22 cellular contexts compared by ENCODE assay signal in the genomic region with DNA sequence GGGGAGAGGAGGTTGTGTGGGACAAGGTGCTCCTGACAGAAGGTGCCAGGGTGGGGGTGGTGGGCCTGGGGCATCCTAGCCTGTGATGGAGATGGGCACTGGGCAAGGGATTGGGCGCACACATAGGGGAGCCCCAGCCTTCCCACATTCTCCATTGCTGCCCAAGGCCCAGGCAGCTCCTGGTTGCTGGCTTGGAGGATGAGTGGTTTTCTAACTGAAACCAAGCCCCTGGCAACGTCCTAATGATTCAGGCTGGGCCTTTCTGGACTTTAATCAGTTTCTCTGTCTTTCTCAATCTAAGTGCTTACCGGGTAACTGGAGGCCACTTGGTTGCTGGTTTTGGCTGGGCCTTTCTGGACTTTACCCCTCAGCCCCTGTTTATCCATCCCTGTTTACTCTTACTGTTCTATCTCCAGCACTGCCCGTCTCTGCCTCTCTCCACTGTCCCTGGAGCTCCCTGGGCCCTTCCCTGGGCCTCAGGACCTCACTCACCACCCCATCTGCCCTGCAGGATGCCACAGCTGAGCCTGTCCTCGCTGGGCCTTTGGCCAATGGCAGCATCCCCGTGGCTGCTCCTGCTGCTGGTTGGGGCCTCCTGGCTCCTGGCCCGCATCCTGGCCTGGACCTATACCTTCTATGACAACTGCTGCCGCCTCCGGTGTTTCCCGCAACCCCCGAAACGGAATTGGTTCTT. TPM values are rescaled to one million over a fixed set of nuclear protein-coding genes. Genes with fewer than 3 reads are reported as not detected.
DNase-seq lines count a peak whose midpoint lies in the region; ATAC-seq and TF ChIP-seq lines count a peak whose summit lies in the region.
"Had no signal": no experiment of that assay in that cellular context is flagged by ENCODE, and none has a peak within 500 bp of the region (broad histone marks: within the 10 kb centered on the region; RNA-seq: fewer than 3 reads in every experiment).

No MANE protein-coding gene starts in this region.

- 41 to 45% methylated on average over 12 of the region's 12 CpGs for WGBS in GM23248 (ENCODE audit: low coverage in 1 of 2, low lambda C conversion rate in 2 of 2, missing lambda C conversion rate in 2 of 2), 2 experiments

- H3K27me3 ChIP-seq in GM23248 (replicated peaks; ENCODE audit: insufficient read depth) (peaks cover 3% of the 10 kb centered on the region; the same call in 1 of the 2 replicates), tibial artery (peaks cover 0 to 10% of the 10 kb centered on the region in 2 donors)
- no peaks in the 10 kb centered on the region for H3K27me3 ChIP-seq in CD8-positive, alpha-beta memory T cell (ENCODE audit: insufficient read depth, low read length, poor library complexity, severe bottlenecking)
- H3K27me3 ChIP-seq: uterus had no signal

- POLR2A ChIA-PET in CD8-positive, alpha-beta memory T cell (lab: Charles Lee), result no interaction called here

- no peaks in the 10 kb centered on the region for H3K9me3 Mint-ChIP-seq in CD8-positive, alpha-beta memory T cell

- H3K9ac ChIP-seq in GM23248, result no peak overlapping the region
- H3K9ac ChIP-seq: SK-N-SH had no signal

- intact Hi-C loops in left colon (cut with DNase I, micrococcal nuclease) (no loop called here), tibial artery (cut with DNase I; ENCODE audit: low total_unique reads) (no loop called here)

- H3K4me3 ChIP-seq in GM23248 (no peak overlapping the region), skin epidermis (no peak overlapping the region), tibial artery (no peak overlapping the region)
- H3K4me3 ChIP-seq in CD8-positive, alpha-beta memory T cell (ENCODE audit: low read length), result no peak overlapping the region
- H3K4me3 ChIP-seq: esophagus muscularis mucosa, psoas muscle, uterus had no signal

- H3K9me2 ChIP-seq in GM23248 (ENCODE audit: insufficient read depth), result no peaks in the 10 kb centered on the region
- H3K9me2 ChIP-seq: SK-N-SH had no signal

- no peaks in the 10 kb centered on the region for H3K79me2 ChIP-seq in GM23248 (ENCODE audit: insufficient read depth)

- H3K27ac ChIP-seq in GM23248 (no peak overlapping the region), VCaP (peak overlapping the region; percentile 63), skin epidermis (peak overlapping the region in 19 of 21 experiments; percentile 22 to 77 (median 55)), tibial artery (no peak overlapping the region)
- no peak overlapping the region for H3K27ac ChIP-seq in CD8-positive, alpha-beta memory T cell (ENCODE audit: low read depth, low read length)
- H3K27ac ChIP-seq: esophagus muscularis mucosa, psoas muscle, uterus had no signal

- H3K27ac Mint-ChIP-seq in CD8-positive, alpha-beta memory T cell, result peak overlapping the region in 1 of 8 donors; percentile 22
- H3K27ac Mint-ChIP-seq: nephron had no signal

- no peaks in the 10 kb centered on the region for H3K36me3 Mint-ChIP-seq in CD8-positive, alpha-beta memory T cell

- H2AFZ ChIP-seq in GM23248, result no peak overlapping the region

- CTCF ChIA-PET in CD8-positive, alpha-beta memory T cell (lab: Charles Lee), result no interaction called here

- in situ Hi-C loops in GM23248 (cut with MboI), result loop anchor here (25.0 kb wide), 2 partner anchors 546 to 746 kb away; partner anchors contain the start of genes AP1M1 and FAM32A

- H3K27me3 Mint-ChIP-seq in CD8-positive, alpha-beta memory T cell, result peaks cover 14 to 55% of the 10 kb centered on the region in 2 donors

- H4K20me1 ChIP-seq in GM23248 (ENCODE audit: insufficient read depth), result no peaks in the 10 kb centered on the region

- H3K4me2 ChIP-seq in GM23248 (ENCODE audit: unreplicated experiment), result no peak overlapping the region
- H3K4me2 ChIP-seq: SK-N-SH had no signal

- TF ChIP-seq CTCF in VCaP (conservative IDR thresholded peaks at IDR 0.05), result no peak
- TF ChIP-seq CTCF in tibial artery (IDR thresholded peaks at IDR 0.05), result no peak

- H3K9me3 ChIP-seq in GM23248 (ENCODE audit: low read depth), result no peaks in the 10 kb centered on the region
- H3K9me3 ChIP-seq in tibial artery, result no peaks in the 10 kb centered on the region
- H3K9me3 ChIP-seq in CD8-positive, alpha-beta memory T cell (ENCODE audit: low read length), result no peaks in the 10 kb centered on the region
- H3K9me3 ChIP-seq: esophagus muscularis mucosa, psoas muscle, SK-N-SH, uterus had no signal

- H3K4me1 Mint-ChIP-seq in CD8-positive, alpha-beta memory T cell, result peaks cover 2 to 5% (median 3%) of the 10 kb centered on the region in 3 donors
- H3K4me1 Mint-ChIP-seq: nephron had no signal

- no peaks in the 10 kb centered on the region for H3F3A ChIP-seq in GM23248 (ENCODE audit: insufficient read depth)

- H3K4me3 Mint-ChIP-seq in CD8-positive, alpha-beta memory T cell, result no peak overlapping the region
- H3K4me3 Mint-ChIP-seq: nephron had no signal

- peak; percentile 1 for DNase-seq in GM23248
- DNase-seq in left colon, result peak; percentile 28 to 53
- DNase-seq in SIG-M5 (lab: John Stamatoyannopoulos, UW), result no peak
- no peak for DNase-seq in tibial artery
- no peak for DNase-seq in CD8-positive, alpha-beta memory T cell
- DNase-seq: activated CD4-positive, alpha-beta T cell treated with anti-CD3 and anti-CD28 coated beads for 4 hours; activated CD8-positive, alpha-beta memory T cell treated with anti-CD3 and anti-CD28 coated beads, Interleukin-2, amount 50 U/mL, for 48 hours; KG1; NCI-H1092 treated with DMSO at 0.1 percent for 48 hours; NCI-H526; stimulated activated CD4-positive, alpha-beta T cell treated with anti-CD3 and anti-CD28 coated beads, Interleukin-15, amount 100 ng/mL, for 24 hours; stimulated activated naive CD4-positive, alpha-beta T cell had no signal

- no peaks in the 10 kb centered on the region for H3K4me1 ChIP-seq in GM23248 (ENCODE audit: insufficient read depth)
- no peaks in the 10 kb centered on the region for H3K4me1 ChIP-seq in tibial artery
- H3K4me1 ChIP-seq in CD8-positive, alpha-beta memory T cell (ENCODE audit: insufficient read depth, low read length), result no peaks in the 10 kb centered on the region
- H3K4me1 ChIP-seq: psoas muscle, uterus had no signal

- ATAC-seq in left colon (peak; percentile 68), HG03175 (IDR thresholded peaks at IDR 0.05; ENCODE audit: unreplicated experiment) (no peak)
- ATAC-seq: psoas muscle had no signal

- H3K36me3 ChIP-seq in GM23248 (ENCODE audit: low read depth) (no peaks in the 10 kb centered on the region), tibial artery (no peaks in the 10 kb centered on the region)
- H3K36me3 ChIP-seq in CD8-positive, alpha-beta memory T cell (ENCODE audit: insufficient read depth, low read length), result no peaks in the 10 kb centered on the region
- H3K36me3 ChIP-seq: esophagus muscularis mucosa, uterus had no signal

RNA-seq across cellular contexts. Expression of gene CYP4F3, which starts 0.4 kb away (rescaled TPM):
- total RNA-seq in GM23248 (2014; rRNA removed; shearing (Covaris generic)), result not detected in 2 replicates
- not detected in 2 replicates for polyA plus RNA-seq in GM23248 (2016; fragmentation: Nextera tagmentation; extraction: Ambion mirVana)
- total RNA-seq in left colon, result 1 to 10 TPM; 7.1 to 8.0 TPM
- under 1 TPM; 0.16 to 0.28 TPM for total RNA-seq in CD8-positive, alpha-beta memory T cell
- polyA plus RNA-seq in CD8-positive, alpha-beta memory T cell, result not detected
- total RNA-seq: glomerular endothelial cell, lung microvascular endothelial cell had no signal

RNA-seq across cellular contexts. Expression of gene CYP4F8, which starts 26.0 kb away (rescaled TPM):
- not detected in 2 replicates for total RNA-seq in GM23248 (2014; rRNA removed; shearing (Covaris generic))
- polyA plus RNA-seq in GM23248 (2016; fragmentation: Nextera tagmentation; extraction: Ambion mirVana), result not detected in 2 replicates
- total RNA-seq in left colon, result under 1 TPM in 1 of 2 donors, not detected in 1; 0.09 TPM
- total RNA-seq in CD8-positive, alpha-beta memory T cell, result not detected
- polyA plus RNA-seq in CD8-positive, alpha-beta memory T cell, result not detected
- total RNA-seq: esophagus muscularis mucosa, glomerular endothelial cell, lung microvascular endothelial cell, psoas muscle had no signal
- polyA plus RNA-seq: psoas muscle, SK-N-SH had no signal

RNA-seq across cellular contexts. Expression of gene CYP4F12, which starts 31.8 kb away (rescaled TPM):
- not detected in 2 replicates for total RNA-seq in GM23248 (2014; rRNA removed; shearing (Covaris generic))
- not detected in 2 replicates for polyA plus RNA-seq in GM23248 (2016; fragmentation: Nextera tagmentation; extraction: Ambion mirVana)
- 100 to 1,000 TPM in 1 of 2 donors, 10 to 100 TPM in 1; 93.3 to 113 TPM for total RNA-seq in left colon
- total RNA-seq in CD8-positive, alpha-beta memory T cell, result 1 to 10 TPM in 1 of 2 experiments, under 1 TPM in 1; 0.93 to 1.3 TPM
- not detected for polyA plus RNA-seq in CD8-positive, alpha-beta memory T cell
- total RNA-seq: glomerular endothelial cell, lung microvascular endothelial cell had no signal
- polyA plus RNA-seq: SK-N-SH had no signal

Comparison
In these comparisons a context has a peak if more than half of its experiments do, and no peak if none do; other contexts are left out.
1. DNase-seq: peak in GM23248 (single experiment) and left colon (2 of 2); none in SIG-M5 (single experiment), tibial artery (0 of 2) and CD8-positive, alpha-beta memory T cell (0 of 5).
2. H3K27ac ChIP-seq: peak in VCaP (single experiment) and skin epidermis (19 of 21); none in GM23248 (single experiment), tibial artery (0 of 2) and CD8-positive, alpha-beta memory T cell (single experiment).
3. RNA of gene CYP4F12, which starts 31.8 kb away (total RNA-seq): 93.3 to 113 TPM in left colon; 0.93 to 1.3 TPM in CD8-positive, alpha-beta memory T cell and not detected in GM23248; every median in the first group is over 10 times any median in the second.